32 cellular contexts compared by ENCODE assay signal in genomic region chr10:15484128-15484527, GRCh38.
"Had no signal": no experiment of that assay in that cellular context is flagged by ENCODE, and none has a peak within 500 bp of the region (broad histone marks: within the 10 kb centered on the region; RNA-seq: fewer than 3 reads in every experiment).

No MANE protein-coding gene starts in this region.

- H3K36me3 ChIP-seq: esophagus muscularis mucosa, gastroesophageal sphincter, heart left ventricle, left lung, ovary, spleen, suprapubic skin, thyroid gland, upper lobe of left lung had no signal

- FAIRE-seq: colon, islet of Langerhans, urothelium cell line had no signal

- H2AFZ ChIP-seq: hepatocyte had no signal

- ATAC-seq: foreskin keratinocyte; gastroesophageal sphincter; heart left ventricle; left cardiac atrium; left lung; natural killer cell treated with Interleukin-12 subunit alpha and Interleukin-12 subunit beta and Interleukin-15 and Interleukin-18, amount 100 ng/mL, for 72 hours; psoas muscle; right cardiac atrium; stimulated activated naive CD8-positive, alpha-beta T cell treated with anti-CD3 and anti-CD28 coated beads, Interleukin-15, amount 100 ng/mL, for 72 hours had no signal

- H3K4me1 ChIP-seq: foreskin keratinocyte, left lung, psoas muscle, suprapubic skin had no signal

- H3K4me3 Mint-ChIP-seq: dendritic cell treated with granulocyte-macrophage colony-stimulating factor and Interleukin-4, amounts not matched to agents 40 ng/mL and 50 ng/mL, for 4 days; endodermal cell; naive B cell; natural killer cell treated with Interleukin-12 subunit alpha and Interleukin-12 subunit beta and Interleukin-15 and Interleukin-18, amount 100 ng/mL, for 72 hours; stimulated activated naive CD8-positive, alpha-beta T cell treated with anti-CD3 and anti-CD28 coated beads, Interleukin-15, amount 100 ng/mL, for 72 hours had no signal

- H3K9me3 ChIP-seq: esophagus muscularis mucosa, gastroesophageal sphincter, left lung, ovary, psoas muscle, spleen, suprapubic skin, thyroid gland, upper lobe of left lung had no signal

- H3K27ac ChIP-seq: epithelial cell of prostate, esophagus muscularis mucosa, foreskin keratinocyte, gastroesophageal sphincter, heart left ventricle, hepatocyte, left lung, ovary, psoas muscle, skin epidermis, suprapubic skin, thyroid gland, upper lobe of left lung had no signal

- H3K27me3 Mint-ChIP-seq: dendritic cell treated with granulocyte-macrophage colony-stimulating factor and Interleukin-4, amounts not matched to agents 40 ng/mL and 50 ng/mL, for 4 days had no signal

- H3K27ac Mint-ChIP-seq: dendritic cell treated with granulocyte-macrophage colony-stimulating factor and Interleukin-4, amounts not matched to agents 40 ng/mL and 50 ng/mL, for 4 days; endodermal cell; natural killer cell treated with Interleukin-12 subunit alpha and Interleukin-12 subunit beta and Interleukin-15 and Interleukin-18, amount 100 ng/mL, for 72 hours had no signal

- H3K9me3 Mint-ChIP-seq: dendritic cell treated with granulocyte-macrophage colony-stimulating factor and Interleukin-4, amounts not matched to agents 40 ng/mL and 50 ng/mL, for 4 days; endodermal cell; natural killer cell treated with Interleukin-12 subunit alpha and Interleukin-12 subunit beta and Interleukin-15 and Interleukin-18, amount 100 ng/mL, for 72 hours; stimulated activated naive CD8-positive, alpha-beta T cell treated with anti-CD3 and anti-CD28 coated beads, Interleukin-15, amount 100 ng/mL, for 72 hours had no signal

- H3K4me1 Mint-ChIP-seq: naive B cell; stimulated activated naive CD8-positive, alpha-beta T cell treated with anti-CD3 and anti-CD28 coated beads, Interleukin-15, amount 100 ng/mL, for 72 hours had no signal

- H3K36me3 Mint-ChIP-seq: naive B cell; natural killer cell treated with Interleukin-12 subunit alpha and Interleukin-12 subunit beta and Interleukin-15 and Interleukin-18, amount 100 ng/mL, for 72 hours had no signal

- H3K27me3 ChIP-seq: esophagus muscularis mucosa, foreskin keratinocyte, gastroesophageal sphincter, heart left ventricle, hepatocyte, left lung, ovary, suprapubic skin, thyroid gland, upper lobe of left lung had no signal

- H3K4me3 ChIP-seq: esophagus muscularis mucosa, gastroesophageal sphincter, heart left ventricle, hepatocyte, left lung, ovary, psoas muscle, skin epidermis, spleen, suprapubic skin, thyroid gland, upper lobe of left lung had no signal

- H3K4me2 ChIP-seq: hepatocyte had no signal

- H3K79me2 ChIP-seq: hepatocyte had no signal

- DNase-seq: central memory CD4-positive, alpha-beta T cell; effector CD8-positive, alpha-beta T cell; endodermal cell; foreskin keratinocyte; heart left ventricle; left cardiac atrium; left lung; mammary epithelial cell; mesendoderm; naive B cell; occipital lobe; ovary; posterior cingulate gyrus; psoas muscle; right cardiac atrium; spleen; stimulated activated CD4-positive, alpha-beta T cell treated with anti-CD3 and anti-CD28 coated beads, Interleukin-2, amount 100 ng/mL, for 48 hours; stimulated activated naive CD4-positive, alpha-beta T cell; stimulated activated naive CD8-positive, alpha-beta T cell treated with anti-CD3 and anti-CD28 coated beads, Interleukin-15, amount 100 ng/mL, for 72 hours; thyroid gland; upper lobe of left lung had no signal
